ENCODE assay signal across 8 cellular contexts in the genomic region with DNA sequence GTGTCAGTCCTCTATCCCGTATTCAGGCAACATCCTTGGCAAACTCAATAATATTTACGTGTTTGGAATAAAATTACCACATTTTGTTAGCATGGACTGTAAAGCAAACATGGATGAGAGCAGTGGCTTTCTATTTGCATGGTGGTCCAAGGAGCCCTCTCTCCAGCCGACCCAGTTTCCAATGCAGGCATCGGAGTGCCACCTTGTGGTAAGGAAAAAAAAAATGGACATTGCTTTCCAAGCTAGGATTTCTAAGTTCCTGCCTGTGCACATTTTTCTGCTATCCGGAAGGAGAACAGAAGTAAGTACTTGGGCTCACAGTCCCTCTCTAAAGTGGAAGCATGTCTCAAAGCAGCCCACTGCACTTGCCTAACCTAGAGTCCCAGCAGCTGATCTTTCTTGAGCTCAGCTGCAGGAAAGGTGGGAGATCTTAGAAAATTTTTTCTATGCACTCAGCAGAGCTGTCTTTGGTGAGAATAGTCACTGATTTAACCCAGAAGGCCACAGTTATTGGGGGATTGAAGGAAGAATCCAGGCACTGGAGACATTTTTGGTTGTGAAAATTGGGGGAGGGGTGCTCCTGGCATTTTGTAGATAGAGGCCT. TPM values are rescaled to one million over a fixed set of nuclear protein-coding genes. Genes with fewer than 3 reads are reported as not detected.
DNase-seq lines count a peak whose midpoint lies in the region; ATAC-seq and TF ChIP-seq lines count a peak whose summit lies in the region.

No MANE protein-coding gene starts in this region.

- H3K4me1 Mint-ChIP-seq in stimulated activated naive CD8-positive, alpha-beta T cell treated with anti-CD3 and anti-CD28 coated beads, Interleukin-15, amount 100 ng/mL, for 72 hours: no peaks in the 10 kb centered on the region

- H3K27me3 ChIP-seq in RWPE2 (ENCODE audit: insufficient read depth, poor library complexity, severe bottlenecking) (peaks cover 3% of the 10 kb centered on the region), MG63 (peaks cover 5% of the 10 kb centered on the region; the same call in 1 of the 2 replicates)

- H3K27ac Mint-ChIP-seq in stimulated activated naive CD8-positive, alpha-beta T cell treated with anti-CD3 and anti-CD28 coated beads, Interleukin-15, amount 100 ng/mL, for 72 hours: no peak overlapping the region

- H3K9me3 ChIP-seq in HEK293 (ENCODE audit: control insufficient read depth, insufficient read depth, low read depth, low read length) (no peaks in the 10 kb centered on the region), RWPE2 (ENCODE audit: severe bottlenecking) (no peaks in the 10 kb centered on the region), MG63 (no peaks in the 10 kb centered on the region)

- H3K4me3 Mint-ChIP-seq in stimulated activated naive CD8-positive, alpha-beta T cell treated with anti-CD3 and anti-CD28 coated beads, Interleukin-15, amount 100 ng/mL, for 72 hours: no peak overlapping the region

- CTCF ChIA-PET in HEK293 (lab: Yijun Ruan, JAX): interaction anchor here (0.6 to 2.5 kb wide), 17 partner anchors 8 to 1328 kb away, joined by 3 to 15 read pairs (median 3); no protein-coding TSS in a partner anchor

- H3K4me1 ChIP-seq in HEK293 (ENCODE audit: control insufficient read depth, insufficient read depth, low read length) (no peaks in the 10 kb centered on the region), RWPE2 (ENCODE audit: insufficient read depth, poor library complexity, severe bottlenecking) (no peaks in the 10 kb centered on the region)

- no peaks in the 10 kb centered on the region for H3K36me3 ChIP-seq in HEK293 (ENCODE audit: control insufficient read depth in 2 of 2, insufficient read depth in 1 of 2, low read length in 2 of 2)
- no peaks in the 10 kb centered on the region for H3K36me3 ChIP-seq in RWPE2 (ENCODE audit: low read depth)
- no peaks in the 10 kb centered on the region for H3K36me3 ChIP-seq in MG63

- H3K4me3 ChIP-seq in AG10803 (ENCODE audit: low read length) (no peak overlapping the region), HEK293 (ENCODE audit: low read depth, low read length) (no peak overlapping the region), RWPE2 (ENCODE audit: severe bottlenecking) (no peak overlapping the region), MG63 (no peak overlapping the region)

- POLR2A ChIA-PET in HEK293 (lab: Yijun Ruan, JAX): no interaction called here

- ATAC-seq in RWPE2 (ENCODE audit: low read depth) (no peak), HG02571 (IDR thresholded peaks at IDR 0.05; ENCODE audit: unreplicated experiment) (no peak)
- no peak for ATAC-seq in stimulated activated naive CD8-positive, alpha-beta T cell treated with anti-CD3 and anti-CD28 coated beads, Interleukin-15, amount 100 ng/mL, for 72 hours

- peak; percentile 28 for TF ChIP-seq CTCF in AG10803 (conservative IDR thresholded peaks at IDR 0.05; ENCODE audit: low read length)
- TF ChIP-seq CTCF in HEK293 (tag by site-specific recombination; IDR thresholded peaks at IDR 0.05): peak; percentile 42; the same call in 1 of the 2 replicates
- TF ChIP-seq CTCF in RWPE2 (IDR thresholded peaks at IDR 0.05; ENCODE audit: poor library complexity, severe bottlenecking): peak; percentile 58

- H3K27ac ChIP-seq in HEK293 (ENCODE audit: extremely low read depth, low read depth, low read length) (no peak overlapping the region), RWPE2 (ENCODE audit: poor library complexity, severe bottlenecking) (no peak overlapping the region)

- peaks cover 29% of the 10 kb centered on the region for H3K27me3 Mint-ChIP-seq in stimulated activated naive CD8-positive, alpha-beta T cell treated with anti-CD3 and anti-CD28 coated beads, Interleukin-15, amount 100 ng/mL, for 72 hours

- no peaks in the 10 kb centered on the region for H3K9me3 Mint-ChIP-seq in stimulated activated naive CD8-positive, alpha-beta T cell treated with anti-CD3 and anti-CD28 coated beads, Interleukin-15, amount 100 ng/mL, for 72 hours

- DNase-seq in AG10803 (ENCODE audit: low read depth) (peak; percentile 12), RWPE2 (ENCODE audit: low spot score) (no peak), iPS-NIHi11 (ENCODE audit: low spot score) (peak; percentile 80), MG63 (no peak), NCI-H226 (no peak)
- DNase-seq in stimulated activated naive CD8-positive, alpha-beta T cell treated with anti-CD3 and anti-CD28 coated beads, Interleukin-15, amount 100 ng/mL, for 72 hours: no peak

TF ChIP-seq in HEK293, 187 proteins besides CTCF, POLR2A, EP300 and RAD21:
- TF ChIP-seq ZNF416 (tag by site-specific recombination; IDR thresholded peaks at IDR 0.05): no peak
- 0 out of 2 replicates have a peak, but pooled peaks have one; percentile 21 for TF ChIP-seq YY1 (tag by site-specific recombination; IDR thresholded peaks at IDR 0.05)
- peak; percentile 64 for TF ChIP-seq ZNF654 (tag by site-specific recombination; IDR thresholded peaks at IDR 0.05; ENCODE audit: low read depth)
- no peak for TF ChIP-seq ZBTB17 (tag by site-specific recombination; IDR thresholded peaks at IDR 0.05)
- TF ChIP-seq, protein P1, sequence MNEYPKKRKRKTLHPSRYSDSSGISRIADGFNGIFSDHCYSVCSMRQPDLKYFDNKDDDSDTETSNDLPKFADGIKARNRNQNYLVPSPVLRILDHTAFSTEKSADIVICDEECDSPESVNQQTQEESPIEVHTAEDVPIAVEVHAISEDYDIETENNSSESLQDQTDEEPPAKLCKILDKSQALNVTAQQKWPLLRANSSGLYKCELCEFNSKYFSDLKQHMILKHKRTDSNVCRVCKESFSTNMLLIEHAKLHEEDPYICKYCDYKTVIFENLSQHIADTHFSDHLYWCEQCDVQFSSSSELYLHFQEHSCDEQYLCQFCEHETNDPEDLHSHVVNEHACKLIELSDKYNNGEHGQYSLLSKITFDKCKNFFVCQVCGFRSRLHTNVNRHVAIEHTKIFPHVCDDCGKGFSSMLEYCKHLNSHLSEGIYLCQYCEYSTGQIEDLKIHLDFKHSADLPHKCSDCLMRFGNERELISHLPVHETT (tag by site-specific recombination; IDR thresholded peaks at IDR 0.05): no peak
- no peak for TF ChIP-seq GLI2 (tag by site-specific recombination; IDR thresholded peaks at IDR 0.05; ENCODE audit: borderline replicate concordance, low read depth)
TF ChIP-seq in HEK293: peak in this region for 2.

RNA-seq across cellular contexts. Expression of a gene that starts 46.0 kb away (rescaled TPM):
- total RNA-seq in MG63 (2014; rRNA removed; shearing (Covaris generic); ENCODE audit: low replicate concordance): 4.8 and 12.4 TPM in 2 replicates

Comparison
In these comparisons a context has a peak if more than half of its experiments do, and no peak if none do; other contexts are left out.
1. DNase-seq: peak in AG10803 (single experiment) and iPS-NIHi11 (single experiment); none in RWPE2 (single experiment), MG63 (single experiment), NCI-H226 (single experiment) and stimulated activated naive CD8-positive, alpha-beta T cell treated with anti-CD3 and anti-CD28 coated beads, Interleukin-15, amount 100 ng/mL, for 72 hours (0 of 2).
2. Peak in every context shown above with its lines, with median percentiles within 50 percentile points of each other: CTCF ChIP-seq.